Comparison of ENCODE assay signal across 14 cellular contexts in genomic region chr5:110917161-110917875, GRCh38.
DNase-seq lines count a peak whose midpoint lies in the region; ATAC-seq and TF ChIP-seq lines count a peak whose summit lies in the region.
"Had no signal": no experiment of that assay in that cellular context is flagged by ENCODE, and none has a peak within 500 bp of the region (broad histone marks: within the 10 kb centered on the region; RNA-seq: fewer than 3 reads in every experiment).

No MANE protein-coding gene starts in this region.

- no peak overlapping the region for H3K23ac ChIP-seq in mesenchymal stem cell (ENCODE audit: low read length in 2 of 2)

- H3K36me3 ChIP-seq in PC-3 (ENCODE audit: low read depth, low read length) (no peaks in the 10 kb centered on the region), esophagus muscularis mucosa (no peaks in the 10 kb centered on the region), mesenchymal stem cell (ENCODE audit: control insufficient read depth in 1 of 2, insufficient read depth in 2 of 2, low read depth in 1 of 2, low read length in 2 of 2) (no peaks in the 10 kb centered on the region)

- H3K9me3 ChIP-seq in PC-3 (ENCODE audit: low read length) (no peaks in the 10 kb centered on the region), esophagus muscularis mucosa (no peaks in the 10 kb centered on the region), mesenchymal stem cell (ENCODE audit: control insufficient read depth, low read length) (no peaks in the 10 kb centered on the region)
- H3K9me3 ChIP-seq: Caco-2 had no signal

- peak overlapping the region; percentile 90 for H4K91ac ChIP-seq in mesenchymal stem cell (ENCODE audit: low read length)

- H4K20me1 ChIP-seq in PC-3 (ENCODE audit: low read length), result no peaks in the 10 kb centered on the region

- H3K79me2 ChIP-seq in PC-3 (ENCODE audit: low read length), result no peaks in the 10 kb centered on the region

- peak overlapping the region; percentile 27 for H2AK5ac ChIP-seq in mesenchymal stem cell (ENCODE audit: low read length, severe bottlenecking)

- peak overlapping the region; percentile 81 for H2BK5ac ChIP-seq in mesenchymal stem cell (ENCODE audit: low read depth, low read length, poor library complexity, severe bottlenecking)

- peak overlapping the region; percentile 36; the same call in 1 of the 2 replicates for H2AFZ ChIP-seq in PC-3 (ENCODE audit: low read length)
- H2AFZ ChIP-seq in mesenchymal stem cell (ENCODE audit: low read depth, low read length), result no peak overlapping the region

- peak overlapping the region; percentile 37 for H3K27ac ChIP-seq in PC-3 (ENCODE audit: low read length)
- H3K27ac ChIP-seq in esophagus muscularis mucosa (replicated peaks in 1 of 4), result peak overlapping the region in 3 of 4 donors; percentile 15 to 52 (median 42)
- peak overlapping the region; percentile 87 for H3K27ac ChIP-seq in mesenchymal stem cell (ENCODE audit: low read length, poor library complexity, severe bottlenecking)

- DNase-seq in Daoy (ENCODE audit: low read depth) (peak; percentile 38), PC-3 (peak; percentile 48), esophagus muscularis mucosa (ENCODE audit: extremely low spot score) (no peak), mesenchymal stem cell (peak; percentile 79), HEK293T (ENCODE audit: extremely low spot score) (no peak)
- DNase-seq: activated CD4-positive, alpha-beta T cell treated with anti-CD3 and anti-CD28 coated beads, Interleukin-2, amount 50 U/mL, for 48 hours; Caco-2; NCI-H1436; RPMI8226; stimulated activated CD4-positive, alpha-beta T cell treated with anti-CD3 and anti-CD28 coated beads, Interleukin-12 subunit alpha, Interleukin-12 subunit beta, amount 100 ng/mL, for 4 hours had no signal

- H3K14ac ChIP-seq in mesenchymal stem cell (ENCODE audit: low read length in 2 of 2), result peak overlapping the region in 1 of 2 experiments; percentile 28

- CTCF ChIA-PET in PC-3 (lab: Charles Lee), result interaction anchor here (0.6 kb wide), 1 partner anchor 112 kb away, joined by 3 read pairs; no protein-coding TSS in a partner anchor
- CTCF ChIA-PET in HEK293T (lab: Yijun Ruan, JAX), result no interaction called here

- peaks cover 24% of the 10 kb centered on the region for H3K4me1 ChIP-seq in PC-3 (ENCODE audit: insufficient read depth, low read length)
- H3K4me1 ChIP-seq in esophagus muscularis mucosa, result peaks cover 18 to 29% (median 25%) of the 10 kb centered on the region in 4 donors
- H3K4me1 ChIP-seq in mesenchymal stem cell (ENCODE audit: control insufficient read depth, insufficient read depth, low read depth, low read length), result no peaks in the 10 kb centered on the region

- no peak for TF ChIP-seq EP300 in esophagus muscularis mucosa (IDR thresholded peaks at IDR 0.05)

- H3F3A ChIP-seq in PC-3 (ENCODE audit: low read length, unreplicated experiment), result peaks cover 5% of the 10 kb centered on the region

- H3K4ac ChIP-seq in mesenchymal stem cell (ENCODE audit: low read depth in 1 of 2, low read length in 2 of 2), result peak overlapping the region; percentile 89 to 92

- H3K79me1 ChIP-seq in mesenchymal stem cell (replicated peaks; ENCODE audit: low read length, poor library complexity, severe bottlenecking), result no peaks in the 10 kb centered on the region

- H3K4me2 ChIP-seq in PC-3 (ENCODE audit: low read length), result peak overlapping the region; percentile 65
- peak overlapping the region; percentile 29 for H3K4me2 ChIP-seq in mesenchymal stem cell (ENCODE audit: low read length, poor library complexity, severe bottlenecking)

- TF ChIP-seq CTCF in PC-3 (conservative IDR thresholded peaks at IDR 0.05; ENCODE audit: low read depth, low read length) (no peak), esophagus muscularis mucosa (IDR thresholded peaks at IDR 0.05) (no peak)

- H2BK12ac ChIP-seq in mesenchymal stem cell (ENCODE audit: low read length in 2 of 2), result peak overlapping the region; percentile 49 to 89

- H3K9me2 ChIP-seq in PC-3 (replicated peaks; ENCODE audit: low read length), result no peaks in the 10 kb centered on the region

- peak overlapping the region; percentile 87 for H4K8ac ChIP-seq in mesenchymal stem cell (ENCODE audit: low read length)

- POLR2A ChIA-PET in PC-3 (lab: Charles Lee; ENCODE audit: unreplicated experiment) (interaction anchor here (0.7 kb wide), 1 partner anchor 146 kb away, joined by 7 read pairs; no protein-coding TSS in a partner anchor), HEK293T (lab: Yijun Ruan, JAX) (no interaction called here)

- BruUV-seq in PC-3 (replicated peaks; lab: Mats Ljungman, UMichigan), result no TSS peak

- H3K9ac ChIP-seq in PC-3 (ENCODE audit: low read length) (no peak overlapping the region), mesenchymal stem cell (ENCODE audit: low read length) (peak overlapping the region; percentile 62)

- peak overlapping the region; percentile 80 for H2BK120ac ChIP-seq in mesenchymal stem cell (ENCODE audit: low read depth, low read length)

- H3K27me3 ChIP-seq in PC-3 (ENCODE audit: low read length) (no peaks in the 10 kb centered on the region), esophagus muscularis mucosa (no peaks in the 10 kb centered on the region), mesenchymal stem cell (ENCODE audit: control insufficient read depth in 1 of 2, insufficient read depth in 1 of 2, low read length in 2 of 2) (no peaks in the 10 kb centered on the region)

- peak overlapping the region; percentile 70 to 77 for H3K18ac ChIP-seq in mesenchymal stem cell (ENCODE audit: low read depth in 1 of 2, low read length in 2 of 2)

- 34% methylated on average over 6 of the region's 6 CpGs for WGBS in esophagus muscularis mucosa
- 36% methylated on average over 3 of the region's 6 CpGs for WGBS in mesenchymal stem cell

- ATAC-seq in PC-3 (peak; percentile 36), HG03175 (IDR thresholded peaks at IDR 0.05; ENCODE audit: unreplicated experiment) (no peak), GM19452 (IDR thresholded peaks at IDR 0.05; ENCODE audit: unreplicated experiment) (no peak), GM21367 (IDR thresholded peaks at IDR 0.05; ENCODE audit: unreplicated experiment) (no peak)

- H2BK15ac ChIP-seq in mesenchymal stem cell (ENCODE audit: low read depth, poor library complexity, severe bottlenecking), result peak overlapping the region; percentile 67

- TF ChIP-seq POLR2A in esophagus muscularis mucosa (IDR thresholded peaks at IDR 0.05; ENCODE audit: low read depth), result no peak

- H3K4me3 ChIP-seq in PC-3 (ENCODE audit: low read length), result peak overlapping the region; percentile 10; the same call in 1 of the 2 replicates
- no peak overlapping the region for H3K4me3 ChIP-seq in esophagus muscularis mucosa
- no peak overlapping the region for H3K4me3 ChIP-seq in mesenchymal stem cell (ENCODE audit: insufficient read depth in 1 of 2, low read depth in 1 of 2, low read length in 2 of 2)
- H3K4me3 ChIP-seq: lung had no signal

- intact Hi-C loops in PC-3 (cut with micrococcal nuclease) (no loop called here), esophagus muscularis mucosa (cut with DNase I) (no loop called here)

TF ChIP-seq in HEK293T, 16 proteins besides CTCF, POLR2A, EP300 and RAD21:
- TF ChIP-seq L3MBTL2 (conservative IDR thresholded peaks at IDR 0.05) (no peak), FOXM1 (IDR thresholded peaks at IDR 0.05; ENCODE audit: borderline replicate concordance) (no peak), FOXA1 (IDR thresholded peaks at IDR 0.05) (no peak), SUZ12 (IDR thresholded peaks at IDR 0.05) (no peak), CTBP1 (IDR thresholded peaks at IDR 0.05; ENCODE audit: borderline replicate concordance) (no peak), PKNOX1 (IDR thresholded peaks at IDR 0.05) (no peak), FOXK2 (IDR thresholded peaks at IDR 0.05) (no peak), BHLHE40 (IDR thresholded peaks at IDR 0.05; ENCODE audit: borderline replicate concordance) (no peak), HDGF (IDR thresholded peaks at IDR 0.05; ENCODE audit: borderline replicate concordance) (no peak), SP1 (IDR thresholded peaks at IDR 0.05) (no peak), ELF4 (IDR thresholded peaks at IDR 0.05) (no peak)

Comparison
In these comparisons a context has a peak if more than half of its experiments do, and no peak if none do; other contexts are left out.
1. DNase-seq: peak in Daoy (single experiment), PC-3 (single experiment) and mesenchymal stem cell (single experiment); none in esophagus muscularis mucosa (single experiment) and HEK293T (single experiment).
2. H3K27ac ChIP-seq: peak in every context shown above with its lines; median percentile 87 in mesenchymal stem cell; 42 in esophagus muscularis mucosa; 37 in PC-3.